ENCODE assay signal across 8 cellular contexts in genomic region chr17:38729886-38730525, GRCh38. TPM values are rescaled to one million over a fixed set of nuclear protein-coding genes. Genes with fewer than 3 reads are reported as not detected.
DNase-seq lines count a peak whose midpoint lies in the region; ATAC-seq and TF ChIP-seq lines count a peak whose summit lies in the region.

CISD3 (plus strand) TSS chr17:38730341; CDS start chr17:38730359, 18 bp downstream.

- no peaks in the 10 kb centered on the region for H3K27me3 ChIP-seq in neutrophil

- H3K27ac ChIP-seq in neutrophil = peak within 1 kb of the TSS; percentile 91

- ATAC-seq in GM21529 (IDR thresholded peaks at IDR 0.05; ENCODE audit: unreplicated experiment) = peak; percentile 70

- H3K9me3 ChIP-seq in neutrophil = no peaks in the 10 kb centered on the region

- peaks cover 36 to 39% of the 10 kb centered on the region in 2 experiments for H3K4me1 ChIP-seq in neutrophil (ENCODE audit: control insufficient read depth in 1 of 2, insufficient read depth in 1 of 2, low read depth in 1 of 2, low read length in 1 of 2)

- DNase-seq in DMS153 treated with DMSO at 0.1 percent for 48 hours (lab: John Stamatoyannopoulos, UW; ENCODE audit: unreplicated experiment) = peak; percentile 59
- DNase-seq in KBM-7 = peak; percentile 80
- peak; percentile 19 for DNase-seq in SHP77 treated with DMSO at 0.1 percent for 48 hours (lab: John Stamatoyannopoulos, UW)
- peak; percentile 82 for DNase-seq in activated gamma-delta T cell (lab: John Stamatoyannopoulos, UW)
- DNase-seq in foreskin melanocyte = peak; percentile 63

- peak; percentile 92 for TF ChIP-seq CTCF in neutrophil (IDR thresholded peaks at IDR 0.05)
- TF ChIP-seq CTCF in subcutaneous adipose tissue (IDR thresholded peaks at IDR 0.05; ENCODE audit: low read depth) = no peak

- peaks cover 4% of the 10 kb centered on the region for H3K36me3 ChIP-seq in neutrophil

- in situ Hi-C loops in KBM-7 (cut with MboI; ENCODE audit: low pct_unique_long_range_greater_than_20kb, low sequenced_read_pairs) = loop anchor here (10.0 kb wide), 1 partner anchor 55 kb away; the partner anchor contains the start of gene EPOP

- H3K4me3 ChIP-seq in neutrophil (ENCODE audit: low read depth in 1 of 2, low read length in 1 of 2) = peak within 1 kb of the TSS; percentile 71 to 72

RNA-seq across cellular contexts. Expression of gene CISD3, which starts in this region (rescaled TPM):
- total RNA-seq in subcutaneous adipose tissue = 10 to 100 TPM; 11.0 to 19.7 (median 15.1) TPM

Comparison
In these comparisons a context has a peak if more than half of its experiments do, and no peak if none do; other contexts are left out.
1. Peak in every context shown above with its lines: DNase-seq, ATAC-seq, H3K4me3 ChIP-seq and H3K27ac ChIP-seq.
2. DNase-seq: peak in every context shown above with its lines; median percentile 82 in activated gamma-delta T cell; 80 in KBM-7; 63 in foreskin melanocyte; 59 in DMS153 treated with DMSO at 0.1 percent for 48 hours; 19 in SHP77 treated with DMSO at 0.1 percent for 48 hours.